ENCODE assay signal across 18 cellular contexts in genomic region chr4:48114396-48114795, GRCh38. TPM values are rescaled to one million over a fixed set of nuclear protein-coding genes. Genes with fewer than 3 reads are reported as not detected.
DNase-seq lines count a peak whose midpoint lies in the region; ATAC-seq lines count a peak whose summit lies in the region.
"Had no signal": no experiment of that assay in that cellular context is flagged by ENCODE, and none has a peak within 500 bp of the region (broad histone marks: within the 10 kb centered on the region; RNA-seq: fewer than 3 reads in every experiment).

No MANE protein-coding gene starts in this region.

- peak overlapping the region; percentile 42 for H3K4me3 Mint-ChIP-seq in stimulated activated naive CD8-positive, alpha-beta T cell treated with anti-CD3 and anti-CD28 coated beads, Interleukin-15, Interleukin-2, amounts not matched to agents 100 ng/mL and 50 ng/mL, for 24 hours
- peak overlapping the region; percentile 3 for H3K4me3 Mint-ChIP-seq in activated CD8-positive, alpha-beta T cell treated with anti-CD3 and anti-CD28 coated beads, Interleukin-2, amount 10 ng/mL, durations not matched to agents 7 days and 5 days
- peak overlapping the region in 5 of 10 donors; percentile 1 to 87 (median 28) for H3K4me3 Mint-ChIP-seq in naive thymus-derived CD4-positive, alpha-beta T cell

- POLR2A ChIA-PET in activated CD8-positive, alpha-beta T cell treated with anti-CD3 and anti-CD28 coated beads, Interleukin-2, amount 10 ng/mL, durations not matched to agents 7 days and 5 days (lab: Charles Lee), result no interaction called here
- POLR2A ChIA-PET in naive thymus-derived CD4-positive, alpha-beta T cell (lab: Charles Lee), result interaction anchor here (0.8 to 1.0 kb wide), 3 partner anchors 12 to 25 kb away, joined by 4 to 11 read pairs (median 4); no protein-coding TSS in a partner anchor

- in situ Hi-C loops in G401 (cut with HindIII; ENCODE audit: low sequenced_read_pairs), result no loop called here

- intact Hi-C loops in naive thymus-derived CD4-positive, alpha-beta T cell (cut with micrococcal nuclease), result loop anchor here in 1 of 2 donors (1.0 kb wide), 1 partner anchor 14 kb away; no protein-coding TSS in a partner anchor

- DNase-seq in stimulated activated naive CD8-positive, alpha-beta T cell treated with anti-CD3 and anti-CD28 coated beads, Interleukin-15, Interleukin-2, amounts not matched to agents 100 U/mL and 50 U/mL, for 24 hours, result no peak
- no peak for DNase-seq in activated CD8-positive, alpha-beta T cell treated with anti-CD3 and anti-CD28 coated beads, Interleukin-2, amount 10 ng/mL, durations not matched to agents 7 days and 5 days
- DNase-seq in naive thymus-derived CD4-positive, alpha-beta T cell, result no peak
- DNase-seq in T-helper 1 cell (no peak), G401 (ENCODE audit: low spot score) (no peak)
- DNase-seq: BE2C, DMS153, EL, H7, KG1, MG63, NCI-H1092 treated with DMSO at 0.1 percent for 48 hours, NCI-H1694, NCI-H774, PC-9 had no signal

- no peak overlapping the region for H3K4me3 ChIP-seq in naive thymus-derived CD4-positive, alpha-beta T cell (ENCODE audit: low read length)
- H3K4me3 ChIP-seq: MG63, PC-9 had no signal

- no peaks in the 10 kb centered on the region for H3K36me3 Mint-ChIP-seq in stimulated activated naive CD8-positive, alpha-beta T cell treated with anti-CD3 and anti-CD28 coated beads, Interleukin-15, Interleukin-2, amounts not matched to agents 100 ng/mL and 50 ng/mL, for 24 hours (ENCODE audit: low read depth)
- peaks cover 79% of the 10 kb centered on the region for H3K36me3 Mint-ChIP-seq in activated CD8-positive, alpha-beta T cell treated with anti-CD3 and anti-CD28 coated beads, Interleukin-2, amount 10 ng/mL, durations not matched to agents 7 days and 5 days (ENCODE audit: low read depth)
- H3K36me3 Mint-ChIP-seq in naive thymus-derived CD4-positive, alpha-beta T cell, result peaks cover 10 to 56% (median 32%) of the 10 kb centered on the region in 5 donors

- H3K9me3 Mint-ChIP-seq in stimulated activated naive CD8-positive, alpha-beta T cell treated with anti-CD3 and anti-CD28 coated beads, Interleukin-15, Interleukin-2, amounts not matched to agents 100 ng/mL and 50 ng/mL, for 24 hours, result no peaks in the 10 kb centered on the region
- no peaks in the 10 kb centered on the region for H3K9me3 Mint-ChIP-seq in activated CD8-positive, alpha-beta T cell treated with anti-CD3 and anti-CD28 coated beads, Interleukin-2, amount 10 ng/mL, durations not matched to agents 7 days and 5 days (ENCODE audit: insufficient read depth)
- H3K9me3 Mint-ChIP-seq in naive thymus-derived CD4-positive, alpha-beta T cell, result peaks cover 0 to 1% (median 0%) of the 10 kb centered on the region in 11 donors

- H3K27me3 Mint-ChIP-seq in stimulated activated naive CD8-positive, alpha-beta T cell treated with anti-CD3 and anti-CD28 coated beads, Interleukin-15, Interleukin-2, amounts not matched to agents 100 ng/mL and 50 ng/mL, for 24 hours, result no peaks in the 10 kb centered on the region
- no peaks in the 10 kb centered on the region for H3K27me3 Mint-ChIP-seq in activated CD8-positive, alpha-beta T cell treated with anti-CD3 and anti-CD28 coated beads, Interleukin-2, amount 10 ng/mL, durations not matched to agents 7 days and 5 days (ENCODE audit: low read depth)
- no peaks in the 10 kb centered on the region for H3K27me3 Mint-ChIP-seq in naive thymus-derived CD4-positive, alpha-beta T cell

- H3K27me3 ChIP-seq in naive thymus-derived CD4-positive, alpha-beta T cell (ENCODE audit: control insufficient read depth in 2 of 2, insufficient read depth in 2 of 2, low read length in 2 of 2), result no peaks in the 10 kb centered on the region
- H3K27me3 ChIP-seq: MG63 had no signal

- peak overlapping the region; percentile 53 for H3K27ac ChIP-seq in naive thymus-derived CD4-positive, alpha-beta T cell (ENCODE audit: low read depth, low read length)
- H3K27ac ChIP-seq: PC-9 had no signal

- H3K36me3 ChIP-seq in naive thymus-derived CD4-positive, alpha-beta T cell (ENCODE audit: control insufficient read depth in 2 of 3, insufficient read depth in 3 of 3, low read length in 3 of 3), result peaks cover 0 to 51% (median 3%) of the 10 kb centered on the region in 3 experiments
- H3K36me3 ChIP-seq: BE2C, MG63 had no signal

- no peaks in the 10 kb centered on the region for H3K9me3 ChIP-seq in naive thymus-derived CD4-positive, alpha-beta T cell (ENCODE audit: control insufficient read depth in 2 of 3, low read length in 3 of 3)
- H3K9me3 ChIP-seq: BE2C, MG63 had no signal

- CTCF ChIA-PET in activated CD8-positive, alpha-beta T cell treated with anti-CD3 and anti-CD28 coated beads, Interleukin-2, amount 10 ng/mL, durations not matched to agents 7 days and 5 days (lab: Charles Lee), result interaction anchor here (0.8 to 1.2 kb wide), 2 partner anchors 10 kb away, joined by 3 read pairs; no protein-coding TSS in a partner anchor
- CTCF ChIA-PET in naive thymus-derived CD4-positive, alpha-beta T cell (lab: Charles Lee), result interaction anchor here (2.1 kb wide), 1 partner anchor 10 kb away, joined by 7 read pairs; no protein-coding TSS in a partner anchor

- peaks cover 73% of the 10 kb centered on the region for H3K4me1 Mint-ChIP-seq in stimulated activated naive CD8-positive, alpha-beta T cell treated with anti-CD3 and anti-CD28 coated beads, Interleukin-15, Interleukin-2, amounts not matched to agents 100 ng/mL and 50 ng/mL, for 24 hours (ENCODE audit: low read depth)
- peaks cover 69% of the 10 kb centered on the region for H3K4me1 Mint-ChIP-seq in activated CD8-positive, alpha-beta T cell treated with anti-CD3 and anti-CD28 coated beads, Interleukin-2, amount 10 ng/mL, durations not matched to agents 7 days and 5 days (ENCODE audit: low read depth)
- peaks cover 51 to 87% (median 78%) of the 10 kb centered on the region in 7 donors for H3K4me1 Mint-ChIP-seq in naive thymus-derived CD4-positive, alpha-beta T cell

- peaks cover 2 to 39% of the 10 kb centered on the region in 2 donors for H3K4me1 ChIP-seq in naive thymus-derived CD4-positive, alpha-beta T cell (ENCODE audit: control insufficient read depth in 2 of 2, insufficient read depth in 2 of 2, low read length in 2 of 2)
- H3K4me1 ChIP-seq: BE2C had no signal

- H3K27ac Mint-ChIP-seq in stimulated activated naive CD8-positive, alpha-beta T cell treated with anti-CD3 and anti-CD28 coated beads, Interleukin-15, Interleukin-2, amounts not matched to agents 100 ng/mL and 50 ng/mL, for 24 hours, result no peak overlapping the region
- H3K27ac Mint-ChIP-seq in activated CD8-positive, alpha-beta T cell treated with anti-CD3 and anti-CD28 coated beads, Interleukin-2, amount 10 ng/mL, durations not matched to agents 7 days and 5 days, result peak overlapping the region; percentile 30
- H3K27ac Mint-ChIP-seq in naive thymus-derived CD4-positive, alpha-beta T cell, result peak overlapping the region in 7 of 9 donors; percentile 73 to 92 (median 84)

- no peak for ATAC-seq in stimulated activated naive CD8-positive, alpha-beta T cell treated with anti-CD3 and anti-CD28 coated beads, Interleukin-15, Interleukin-2, amounts not matched to agents 100 U/mL and 50 U/mL, for 24 hours
- ATAC-seq in activated CD8-positive, alpha-beta T cell treated with anti-CD3 and anti-CD28 coated beads, Interleukin-2, amount 10 ng/mL, durations not matched to agents 7 days and 5 days, result no peak
- peak; percentile 28 for ATAC-seq in naive thymus-derived CD4-positive, alpha-beta T cell
- ATAC-seq in HG03565 (IDR thresholded peaks at IDR 0.05; ENCODE audit: unreplicated experiment), result no peak

RNA-seq across cellular contexts. Expression of gene TXK, which starts 19.7 kb away (rescaled TPM):
- total RNA-seq in activated CD8-positive, alpha-beta T cell treated with anti-CD3 and anti-CD28 coated beads, Interleukin-2, amount 10 ng/mL, durations not matched to agents 7 days and 5 days, result 10 to 100 TPM; 60.6 to 63.6 TPM
- 100 to 1,000 TPM in 4 of 5 experiments, 10 to 100 TPM in 1; 35.5 to 128 (median 117) TPM for total RNA-seq in naive thymus-derived CD4-positive, alpha-beta T cell
- 10 to 100 TPM; 56.6 to 80.9 TPM for polyA plus RNA-seq in naive thymus-derived CD4-positive, alpha-beta T cell
- total RNA-seq in G401 (2014; rRNA removed; shearing (Covaris generic)), result not detected in 2 replicates
- total RNA-seq: H7 had no signal
- polyA plus RNA-seq: AG04450 had no signal

Comparison
In these comparisons a context has a peak if more than half of its experiments do, and no peak if none do; other contexts are left out.
1. RNA of gene TXK, which starts 19.7 kb away (total RNA-seq): 35.5 to 128 TPM in naive thymus-derived CD4-positive, alpha-beta T cell and 60.6 to 63.6 TPM in activated CD8-positive, alpha-beta T cell treated with anti-CD3 and anti-CD28 coated beads, Interleukin-2, amount 10 ng/mL, durations not matched to agents 7 days and 5 days; not detected in G401; every median in the first group is over 10 times any median in the second.